12 cellular contexts compared by ENCODE assay signal in genomic region chr2:157476915-157477709, GRCh38. TPM values are rescaled to one million over a fixed set of nuclear protein-coding genes. Genes with fewer than 3 reads are reported as not detected.
DNase-seq lines count a peak whose midpoint lies in the region; ATAC-seq and TF ChIP-seq lines count a peak whose summit lies in the region.
"Had no signal": no experiment of that assay in that cellular context is flagged by ENCODE, and none has a peak within 500 bp of the region (broad histone marks: within the 10 kb centered on the region; RNA-seq: fewer than 3 reads in every experiment).

No MANE protein-coding gene starts in this region.

- H3K27me3 ChIP-seq in mammary epithelial cell (ENCODE audit: insufficient read depth, low read length) = no peaks in the 10 kb centered on the region
- H3K27me3 ChIP-seq: body of pancreas had no signal

- intact Hi-C loops in mammary epithelial cell (cut with micrococcal nuclease) = no loop called here

- no peak overlapping the region for H3K4me3 ChIP-seq in mammary epithelial cell (replicated peaks in 1 of 3; ENCODE audit: insufficient read depth in 1 of 3, low read depth in 2 of 3, low read length in 3 of 3)
- H3K4me3 ChIP-seq: body of pancreas, lung had no signal

- H3K9me3 ChIP-seq in mammary epithelial cell (replicated peaks; ENCODE audit: insufficient read depth, low read length) = no peaks in the 10 kb centered on the region
- H3K9me3 ChIP-seq: body of pancreas had no signal

- no peaks in the 10 kb centered on the region for H3K4me1 ChIP-seq in mammary epithelial cell (ENCODE audit: insufficient read depth, low read length)

- CTCF ChIA-PET in mammary epithelial cell (lab: Charles Lee; ENCODE audit: low non-redundant PET) = no interaction called here

- no peak overlapping the region for H3K4me2 ChIP-seq in mammary epithelial cell (ENCODE audit: insufficient read depth, low read depth, low read length)

- H3K27ac Mint-ChIP-seq in activated T-cell treated with anti-CD3 and anti-CD28 coated beads, Interleukin-2, amount 50 U/mL, for 24 hours = peak overlapping the region; percentile 97
- peak overlapping the region; percentile 98 for H3K27ac Mint-ChIP-seq in stimulated activated effector memory CD8-positive, alpha-beta T cell treated with anti-CD3 and anti-CD28 coated beads, Interleukin-12 subunit alpha, Interleukin-12 subunit beta, amount 100 ng/mL, for 72 hours
- H3K27ac Mint-ChIP-seq: HFFc6 had no signal

- no peaks in the 10 kb centered on the region for H3K9me3 Mint-ChIP-seq in activated T-cell treated with anti-CD3 and anti-CD28 coated beads, Interleukin-2, amount 50 U/mL, for 24 hours
- no peaks in the 10 kb centered on the region for H3K9me3 Mint-ChIP-seq in stimulated activated effector memory CD8-positive, alpha-beta T cell treated with anti-CD3 and anti-CD28 coated beads, Interleukin-12 subunit alpha, Interleukin-12 subunit beta, amount 100 ng/mL, for 72 hours
- H3K9me3 Mint-ChIP-seq: HFFc6, IgD-negative memory B cell had no signal

- H4K20me1 ChIP-seq in mammary epithelial cell (ENCODE audit: insufficient read depth, low read length) = no peaks in the 10 kb centered on the region

- peaks cover 94% of the 10 kb centered on the region for H3K4me1 Mint-ChIP-seq in activated T-cell treated with anti-CD3 and anti-CD28 coated beads, Interleukin-2, amount 50 U/mL, for 24 hours (ENCODE audit: low read depth)
- H3K4me1 Mint-ChIP-seq in stimulated activated effector memory CD8-positive, alpha-beta T cell treated with anti-CD3 and anti-CD28 coated beads, Interleukin-12 subunit alpha, Interleukin-12 subunit beta, amount 100 ng/mL, for 72 hours = peaks cover 85% of the 10 kb centered on the region

- no peak for DNase-seq in activated T-cell treated with anti-CD3 and anti-CD28 coated beads, Interleukin-2, amount 50 U/mL, for 24 hours
- DNase-seq in activated T-cell treated with anti-CD3 and anti-CD28 coated beads, Interleukin-2, amount 50 U/mL, for 48 hours = no peak
- DNase-seq in OCI-M1 (lab: John Stamatoyannopoulos, UW) (peak; percentile 69), mammary epithelial cell (peak; percentile 26), NCI-H1092 treated with DMSO at 0.1 percent for 48 hours (lab: John Stamatoyannopoulos, UW) (no peak), NCI-H1048 (lab: John Stamatoyannopoulos, UW) (no peak)
- DNase-seq in stimulated activated effector memory CD8-positive, alpha-beta T cell treated with anti-CD3 and anti-CD28 coated beads, Interleukin-12 subunit alpha, Interleukin-12 subunit beta, amount 100 ng/mL, for 72 hours (ENCODE audit: low spot score in 2 of 2) = no peak
- DNase-seq: body of pancreas, HFFc6 had no signal

- no peaks in the 10 kb centered on the region for H3K27me3 Mint-ChIP-seq in activated T-cell treated with anti-CD3 and anti-CD28 coated beads, Interleukin-2, amount 50 U/mL, for 24 hours
- H3K27me3 Mint-ChIP-seq: IgD-negative memory B cell had no signal

- peak overlapping the region; percentile 57 for H3K4me3 Mint-ChIP-seq in activated T-cell treated with anti-CD3 and anti-CD28 coated beads, Interleukin-2, amount 50 U/mL, for 24 hours
- H3K4me3 Mint-ChIP-seq in stimulated activated effector memory CD8-positive, alpha-beta T cell treated with anti-CD3 and anti-CD28 coated beads, Interleukin-12 subunit alpha, Interleukin-12 subunit beta, amount 100 ng/mL, for 72 hours = peak overlapping the region; percentile 63
- H3K4me3 Mint-ChIP-seq: HFFc6, IgD-negative memory B cell had no signal

- BruUV-seq in mammary epithelial cell (replicated peaks; lab: Mats Ljungman, UMichigan) = no TSS peak

- peaks cover 8% of the 10 kb centered on the region for H3K36me3 Mint-ChIP-seq in activated T-cell treated with anti-CD3 and anti-CD28 coated beads, Interleukin-2, amount 50 U/mL, for 24 hours (ENCODE audit: low read depth)
- H3K36me3 Mint-ChIP-seq in stimulated activated effector memory CD8-positive, alpha-beta T cell treated with anti-CD3 and anti-CD28 coated beads, Interleukin-12 subunit alpha, Interleukin-12 subunit beta, amount 100 ng/mL, for 72 hours = peaks cover 13% of the 10 kb centered on the region

- dilution Hi-C loops in mammary epithelial cell (cut with HindIII; ENCODE audit: low sequenced_read_pairs) = no loop called here

- no peak overlapping the region for H2AFZ ChIP-seq in mammary epithelial cell (ENCODE audit: low read depth, low read length)

- no peaks in the 10 kb centered on the region for H3K36me3 ChIP-seq in mammary epithelial cell (ENCODE audit: insufficient read depth, low read length)

- H3K79me2 ChIP-seq in mammary epithelial cell (ENCODE audit: insufficient read depth, low read length) = no peaks in the 10 kb centered on the region

- no peak overlapping the region for H3K9ac ChIP-seq in mammary epithelial cell (ENCODE audit: insufficient read depth, low read length)

- H3K27ac ChIP-seq in mammary epithelial cell (ENCODE audit: insufficient read depth, low read depth, low read length) = no peak overlapping the region
- H3K27ac ChIP-seq: body of pancreas had no signal

- ATAC-seq in stimulated activated effector memory CD8-positive, alpha-beta T cell treated with anti-CD3 and anti-CD28 coated beads, Interleukin-12 subunit alpha, Interleukin-12 subunit beta, amount 100 ng/mL, for 72 hours = peak; percentile 82
- no peak for ATAC-seq in HG03175 (IDR thresholded peaks at IDR 0.05; ENCODE audit: unreplicated experiment)
- ATAC-seq: body of pancreas had no signal

- in situ Hi-C loops in mammary epithelial cell (cut with MboI; ENCODE audit: low sequenced_read_pairs in 2 of 2) = loop anchor here in 1 of 2 donors (25.0 kb wide), 1 partner anchor 535 kb away; no protein-coding TSS in a partner anchor

- TF ChIP-seq CTCF in mammary epithelial cell (conservative IDR thresholded peaks at IDR 0.05 in 1 of 2, IDR thresholded peaks at IDR 0.05 in 1 of 2; ENCODE audit: extremely low read depth in 1 of 2, insufficient read depth in 1 of 2, low read depth in 1 of 2, low read length in 2 of 2) = no peak

RNA-seq across cellular contexts. Expression of gene CYTIP, which starts 33.2 kb away (rescaled TPM):
- total RNA-seq in mammary epithelial cell = not detected
- polyA plus RNA-seq in mammary epithelial cell = not detected
- polyA minus RNA-seq in mammary epithelial cell = not detected
- total RNA-seq: HFFc6 had no signal

Comparison
In these comparisons a context has a peak if more than half of its experiments do, and no peak if none do; other contexts are left out.
1. DNase-seq: peak in OCI-M1 (single experiment) and mammary epithelial cell (single experiment); none in activated T-cell treated with anti-CD3 and anti-CD28 coated beads, Interleukin-2, amount 50 U/mL, for 24 hours (single experiment), activated T-cell treated with anti-CD3 and anti-CD28 coated beads, Interleukin-2, amount 50 U/mL, for 48 hours (0 of 2), stimulated activated effector memory CD8-positive, alpha-beta T cell treated with anti-CD3 and anti-CD28 coated beads, Interleukin-12 subunit alpha, Interleukin-12 subunit beta, amount 100 ng/mL, for 72 hours (0 of 2), NCI-H1092 treated with DMSO at 0.1 percent for 48 hours (single experiment) and NCI-H1048 (single experiment).